1 cellular context compared by ENCODE assay signal in the genomic region with DNA sequence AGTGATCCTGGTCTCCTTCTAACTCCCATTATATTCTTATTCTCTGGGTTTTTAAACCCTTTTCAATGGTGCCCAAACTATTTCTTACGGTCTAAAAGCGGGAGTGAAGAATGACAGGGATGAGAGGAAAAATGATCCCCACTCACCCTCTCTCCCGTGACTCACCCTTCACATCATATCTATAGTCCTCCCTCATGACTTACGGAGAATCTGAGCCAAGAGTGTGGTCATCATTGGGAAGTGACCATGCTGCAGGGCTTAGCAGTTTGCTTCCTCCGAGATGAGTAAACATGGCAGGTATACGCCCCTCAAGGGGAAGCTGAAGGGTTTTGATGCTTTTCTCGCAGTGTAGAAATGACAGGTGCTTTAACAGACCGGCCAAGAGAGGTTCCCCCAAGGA.
TF ChIP-seq lines count a peak whose summit lies in the region.

No MANE protein-coding gene starts in this region.

TF ChIP-seq in IMR-90, 13 proteins besides CTCF, POLR2A, EP300 and RAD21 (continued from another document):
- TF ChIP-seq, protein P1, sequence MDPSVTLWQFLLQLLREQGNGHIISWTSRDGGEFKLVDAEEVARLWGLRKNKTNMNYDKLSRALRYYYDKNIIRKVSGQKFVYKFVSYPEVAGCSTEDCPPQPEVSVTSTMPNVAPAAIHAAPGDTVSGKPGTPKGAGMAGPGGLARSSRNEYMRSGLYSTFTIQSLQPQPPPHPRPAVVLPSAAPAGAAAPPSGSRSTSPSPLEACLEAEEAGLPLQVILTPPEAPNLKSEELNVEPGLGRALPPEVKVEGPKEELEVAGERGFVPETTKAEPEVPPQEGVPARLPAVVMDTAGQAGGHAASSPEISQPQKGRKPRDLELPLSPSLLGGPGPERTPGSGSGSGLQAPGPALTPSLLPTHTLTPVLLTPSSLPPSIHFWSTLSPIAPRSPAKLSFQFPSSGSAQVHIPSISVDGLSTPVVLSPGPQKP (IDR thresholded peaks at IDR 0.05; ENCODE audit: borderline replicate concordance, low read depth, low read length), result no peak
- TF ChIP-seq SMC3 (IDR thresholded peaks at IDR 0.05; ENCODE audit: low read depth, low read length), result no peak
- no peak for TF ChIP-seq FOS (IDR thresholded peaks at IDR 0.05; ENCODE audit: low read depth, low read length)
- TF ChIP-seq CEBPB (IDR thresholded peaks at IDR 0.05; ENCODE audit: low read depth, low read length), result no peak
